ENCODE assay signal across 8 cellular contexts in genomic region chr2:190533175-190533967, GRCh38. TPM values are rescaled to one million over a fixed set of nuclear protein-coding genes. Genes with fewer than 3 reads are reported as not detected.
DNase-seq lines count a peak whose midpoint lies in the region; ATAC-seq, FAIRE-seq and TF ChIP-seq lines count a peak whose summit lies in the region.

No MANE protein-coding gene starts in this region.

- no peak for TF ChIP-seq CTCF in VCaP (conservative IDR thresholded peaks at IDR 0.05)
- no peak for TF ChIP-seq CTCF in fibroblast of villous mesenchyme (IDR thresholded peaks at IDR 0.05; ENCODE audit: insufficient read depth, low read depth, low read length)

- H3K27ac ChIP-seq in VCaP (peak overlapping the region; percentile 84), small intestine (ENCODE audit: low read depth in 1 of 2, low read length in 1 of 2) (peak overlapping the region; percentile 87 to 98)

- H3K27me3 Mint-ChIP-seq in activated CD4-positive, alpha-beta T cell treated with anti-CD3 and anti-CD28 coated beads for 36 hours: no peaks in the 10 kb centered on the region

- H3K9me3 ChIP-seq in small intestine (ENCODE audit: control insufficient read depth, low read depth): no peaks in the 10 kb centered on the region

- DNase-seq in activated CD4-positive, alpha-beta T cell treated with anti-CD3 and anti-CD28 coated beads for 36 hours: no peak
- no peak for DNase-seq in activated CD4-positive, alpha-beta T cell treated with anti-CD3 and anti-CD28 coated beads for 1 hour
- DNase-seq in fibroblast of villous mesenchyme (ENCODE audit: low read depth): peak; percentile 10
- DNase-seq in small intestine: no peak
- DNase-seq in NCI-H2227 treated with DMSO at 0.1 percent for 48 hours (lab: John Stamatoyannopoulos, UW): no peak
- DNase-seq in iPS-NIHi11 (ENCODE audit: low spot score): no peak

- H3K27ac Mint-ChIP-seq in activated CD4-positive, alpha-beta T cell treated with anti-CD3 and anti-CD28 coated beads for 36 hours: peak overlapping the region; percentile 98

- CTCF ChIA-PET in activated CD4-positive, alpha-beta T cell treated with anti-CD3 and anti-CD28 coated beads for 36 hours (lab: Charles Lee): interaction anchor here (0.6 to 1.1 kb wide), 4 partner anchors 11 to 113 kb away, joined by 3 read pairs; no protein-coding TSS in a partner anchor

- peaks cover 16% of the 10 kb centered on the region for H3K9me3 Mint-ChIP-seq in activated CD4-positive, alpha-beta T cell treated with anti-CD3 and anti-CD28 coated beads for 36 hours (ENCODE audit: low read depth)

- 40 to 62% (median 44%) methylated on average over 10 of the region's 10 CpGs for WGBS in small intestine, 3 donors

- H3K4me1 Mint-ChIP-seq in activated CD4-positive, alpha-beta T cell treated with anti-CD3 and anti-CD28 coated beads for 36 hours: peaks cover 62% of the 10 kb centered on the region

- no peaks in the 10 kb centered on the region for H3K27me3 ChIP-seq in small intestine (ENCODE audit: control insufficient read depth in 2 of 2, insufficient read depth in 2 of 2, low read length in 2 of 2)

- ATAC-seq in activated CD4-positive, alpha-beta T cell treated with anti-CD3 and anti-CD28 coated beads for 36 hours: no peak
- ATAC-seq in HG02642 (IDR thresholded peaks at IDR 0.05; ENCODE audit: poor library complexity, unreplicated experiment): no peak

- intact Hi-C loops in activated CD4-positive, alpha-beta T cell treated with anti-CD3 and anti-CD28 coated beads for 36 hours (cut with DNase I, micrococcal nuclease): loop anchor here (1.0 to 10.0 kb wide), 7 partner anchors 145 to 1091 kb away; partner anchors contain the start of genes GLS (in 2 of the 2), ASNSD1 (in 1 of the 2), HIBCH (in 1 of the 2) and WDR75 (in 1 of the 2)

- FAIRE-seq in small intestine (lab: Jason Lieb, UNC): no peak

- peaks cover 34% of the 10 kb centered on the region for H3K36me3 Mint-ChIP-seq in activated CD4-positive, alpha-beta T cell treated with anti-CD3 and anti-CD28 coated beads for 36 hours (ENCODE audit: low read depth)

- POLR2A ChIA-PET in activated CD4-positive, alpha-beta T cell treated with anti-CD3 and anti-CD28 coated beads for 36 hours (lab: Charles Lee): interaction anchor here (0.6 to 1.9 kb wide), 8 partner anchors 17 to 353 kb away, joined by 3 to 10 read pairs (median 4); no protein-coding TSS in a partner anchor

- H3K4me3 ChIP-seq in fibroblast of villous mesenchyme (ENCODE audit: low read depth, low read length): peak overlapping the region; percentile 70
- peak overlapping the region in 1 of 2 donors; percentile 72 for H3K4me3 ChIP-seq in small intestine (ENCODE audit: low read depth in 1 of 2, low read length in 2 of 2)

- H3K4me3 Mint-ChIP-seq in activated CD4-positive, alpha-beta T cell treated with anti-CD3 and anti-CD28 coated beads for 36 hours: peak overlapping the region; percentile 95

- H3K4me1 ChIP-seq in small intestine (ENCODE audit: control insufficient read depth in 2 of 2, insufficient read depth in 1 of 2, low read depth in 1 of 2, low read length in 1 of 2): peaks cover 2 to 3% of the 10 kb centered on the region in 2 donors

- H3K36me3 ChIP-seq in small intestine (ENCODE audit: control insufficient read depth in 2 of 2, insufficient read depth in 2 of 2, low read length in 2 of 2): no peaks in the 10 kb centered on the region

RNA-seq across cellular contexts. Expression of gene NEMP2, which starts 1.2 kb away (rescaled TPM):
- total RNA-seq in activated CD4-positive, alpha-beta T cell treated with anti-CD3 and anti-CD28 coated beads for 36 hours: 10 to 100 TPM; 24.6 to 25.1 TPM
- total RNA-seq in fibroblast of villous mesenchyme: 3.9 and 5.6 TPM in 2 replicates
- 1 to 10 TPM in 1 of 3 donors, under 1 TPM in 2; 0.45 to 1.4 (median 0.54) TPM for polyA plus RNA-seq in small intestine
